Comparison of ENCODE assay signal across 20 cellular contexts in genomic region chr3:43259626-43260025, GRCh38. TPM values are rescaled to one million over a fixed set of nuclear protein-coding genes. Genes with fewer than 3 reads are reported as not detected.
DNase-seq lines count a peak whose midpoint lies in the region; ATAC-seq and TF ChIP-seq lines count a peak whose summit lies in the region.
"Had no signal": no experiment of that assay in that cellular context is flagged by ENCODE, and none has a peak within 500 bp of the region (broad histone marks: within the 10 kb centered on the region; RNA-seq: fewer than 3 reads in every experiment).

No MANE protein-coding gene starts in this region.

- H3K27me3 ChIP-seq in PC-3 (ENCODE audit: low read length) (no peaks in the 10 kb centered on the region), MG63 (no peaks in the 10 kb centered on the region)
- H3K27me3 ChIP-seq: BE2C, heart right ventricle had no signal

- no peak overlapping the region for H3K4me3 ChIP-seq in PC-3 (ENCODE audit: low read length)
- H3K4me3 ChIP-seq in MG63: no peak overlapping the region
- H3K4me3 ChIP-seq: heart right ventricle, psoas muscle had no signal

- no peaks in the 10 kb centered on the region for H4K20me1 ChIP-seq in PC-3 (ENCODE audit: low read length)

- H3K27ac ChIP-seq in PC-3 (ENCODE audit: low read length) (peak overlapping the region; percentile 17; the same call in 1 of the 2 replicates), epithelial cell of prostate (peak overlapping the region; percentile 86)
- H3K27ac ChIP-seq: heart right ventricle, psoas muscle, WERI-Rb-1 had no signal

- H3K36me3 ChIP-seq in PC-3 (ENCODE audit: low read depth, low read length) (no peaks in the 10 kb centered on the region), MG63 (no peaks in the 10 kb centered on the region)
- H3K36me3 ChIP-seq: BE2C, heart right ventricle, WERI-Rb-1 had no signal

- BruUV-seq in PC-3 (replicated peaks; lab: Mats Ljungman, UMichigan): no TSS peak

- H3K79me2 ChIP-seq in PC-3 (ENCODE audit: low read length): no peaks in the 10 kb centered on the region

- peak; percentile 80 for ATAC-seq in PC-3
- ATAC-seq in GM21447 (IDR thresholded peaks at IDR 0.05; ENCODE audit: unreplicated experiment): no peak
- ATAC-seq: heart right ventricle, psoas muscle had no signal

- peak; percentile 12 for DNase-seq in activated CD4-positive, alpha-beta T cell treated with anti-CD3 and anti-CD28 coated beads for 48 hours
- DNase-seq in activated CD4-positive, alpha-beta T cell treated with anti-CD3 and anti-CD28 coated beads, Interleukin-2, amount 50 U/mL, for 1 hour: no peak
- peak; percentile 62 for DNase-seq in PC-3
- DNase-seq in epithelial cell of prostate (ENCODE audit: low read depth, low spot score): peak; percentile 97
- peak; percentile 4 for DNase-seq in putamen (ENCODE audit: low spot score)
- no peak for DNase-seq in MG63
- DNase-seq in SKM-1 treated with dmso at 0.1 percent for 144 hours (lab: John Stamatoyannopoulos, UW; ENCODE audit: unreplicated experiment): no peak
- DNase-seq: activated naive CD4-positive, alpha-beta T cell treated with anti-CD3 and anti-CD28 coated beads for 36 hours; activated T-cell treated with anti-CD3 and anti-CD28 coated beads, Interleukin-2, amount 50 U/mL, for 24 hours; BE2C; effector CD4-positive, alpha-beta T cell; heart right ventricle; HFFc6; immature natural killer cell; NCI-H1436 treated with DMSO at 0.1 percent for 48 hours; NCI-H2171; NCI-H524 treated with DMSO at 0.1 percent for 48 hours; psoas muscle; WERI-Rb-1 had no signal

- no peaks in the 10 kb centered on the region for H3F3A ChIP-seq in PC-3 (ENCODE audit: low read length, unreplicated experiment)

- no peak for TF ChIP-seq CTCF in PC-3 (conservative IDR thresholded peaks at IDR 0.05; ENCODE audit: low read depth, low read length)

- H3K4me1 ChIP-seq in PC-3 (ENCODE audit: insufficient read depth, low read length): peaks cover 9% of the 10 kb centered on the region; the same call in 1 of the 2 replicates
- H3K4me1 ChIP-seq: BE2C, psoas muscle had no signal

- POLR2A ChIA-PET in PC-3 (lab: Charles Lee; ENCODE audit: unreplicated experiment): no interaction called here

- no peaks in the 10 kb centered on the region for H3K9me2 ChIP-seq in PC-3 (replicated peaks; ENCODE audit: low read length)

- intact Hi-C loops in PC-3 (cut with micrococcal nuclease): no loop called here

- no peak overlapping the region for H3K9ac ChIP-seq in PC-3 (ENCODE audit: low read length)

- CTCF ChIA-PET in PC-3 (lab: Charles Lee): interaction anchor here (0.5 kb wide), 1 partner anchor 939 kb away, joined by 4 read pairs; no protein-coding TSS in a partner anchor

- no peak overlapping the region for H3K4me2 ChIP-seq in PC-3 (ENCODE audit: low read length)

- no peak overlapping the region for H2AFZ ChIP-seq in PC-3 (ENCODE audit: low read length)

- H3K9me3 ChIP-seq in PC-3 (ENCODE audit: low read length) (no peaks in the 10 kb centered on the region), MG63 (no peaks in the 10 kb centered on the region)
- H3K9me3 ChIP-seq: BE2C, heart right ventricle, psoas muscle had no signal

RNA-seq across cellular contexts. Expression of gene SNRK, which starts 26.7 kb away (rescaled TPM):
- total RNA-seq in PC-3 (2014; rRNA removed): 53.3 and 53.4 TPM in 2 replicates
- total RNA-seq in MG63 (2014; rRNA removed; shearing (Covaris generic); ENCODE audit: low replicate concordance): 3.4 and 6.6 TPM in 2 replicates

Comparison
In these comparisons a context has a peak if more than half of its experiments do, and no peak if none do; other contexts are left out.
1. DNase-seq: peak in activated CD4-positive, alpha-beta T cell treated with anti-CD3 and anti-CD28 coated beads for 48 hours (single experiment), PC-3 (single experiment), epithelial cell of prostate (single experiment) and putamen (single experiment); none in activated CD4-positive, alpha-beta T cell treated with anti-CD3 and anti-CD28 coated beads, Interleukin-2, amount 50 U/mL, for 1 hour (single experiment), MG63 (single experiment) and SKM-1 treated with dmso at 0.1 percent for 144 hours (single experiment).